Comparison of ENCODE assay signal across 9 cellular contexts in genomic region chr15:65077981-65078352, GRCh38. TPM values are rescaled to one million over a fixed set of nuclear protein-coding genes. Genes with fewer than 3 reads are reported as not detected.
A peak's percentile ranks its signal among the peaks of the same experiment; 100 is the strongest.
DNase-seq lines count a peak whose midpoint lies in the region; ATAC-seq and TF ChIP-seq lines count a peak whose summit lies in the region.
"Had no signal": no experiment of that assay in that cellular context is flagged by ENCODE, and none has a peak within 500 bp of the region (broad histone marks: within the 10 kb centered on the region; RNA-seq: fewer than 3 reads in every experiment).

No MANE protein-coding gene starts in this region.

- H3K4me3 ChIP-seq in esophagus muscularis mucosa (peak overlapping the region in 3 of 4 donors; percentile 4 to 18 (median 15)), aorta (ENCODE audit: low read length in 2 of 2) (no peak overlapping the region)

- DNase-seq in GOT3 (lab: John Stamatoyannopoulos, UW), result peak; percentile 56
- peak; percentile 61 for DNase-seq in activated CD8-positive, alpha-beta T cell treated with anti-CD3 and anti-CD28 coated beads, Interleukin-2, amount 10 ng/mL, durations not matched to agents 7 days and 5 days
- DNase-seq in esophagus muscularis mucosa (ENCODE audit: extremely low spot score), result no peak
- no peak for DNase-seq in omental fat pad (ENCODE audit: low spot score)
- DNase-seq in aorta, result peak; percentile 80 to 90
- DNase-seq in NK-92 (lab: John Stamatoyannopoulos, UW; ENCODE audit: unreplicated experiment), result no peak

- no peaks in the 10 kb centered on the region for H3K36me3 Mint-ChIP-seq in activated CD8-positive, alpha-beta T cell treated with anti-CD3 and anti-CD28 coated beads, Interleukin-2, amount 10 ng/mL, durations not matched to agents 7 days and 5 days (ENCODE audit: low read depth)

- H3K27ac Mint-ChIP-seq in activated CD8-positive, alpha-beta T cell treated with anti-CD3 and anti-CD28 coated beads, Interleukin-2, amount 10 ng/mL, durations not matched to agents 7 days and 5 days, result no peak overlapping the region

- no peak overlapping the region for H3K4me3 Mint-ChIP-seq in activated CD8-positive, alpha-beta T cell treated with anti-CD3 and anti-CD28 coated beads, Interleukin-2, amount 10 ng/mL, durations not matched to agents 7 days and 5 days

- H3K27me3 ChIP-seq in esophagus muscularis mucosa (peaks cover 0 to 16% (median 0%) of the 10 kb centered on the region in 4 donors), aorta (ENCODE audit: control insufficient read depth in 1 of 2, insufficient read depth in 2 of 2, low read length in 1 of 2) (no peaks in the 10 kb centered on the region)

- intact Hi-C loops in esophagus muscularis mucosa (cut with DNase I), result loop anchor here (2.0 kb wide), 1 partner anchor 23 kb away; no protein-coding TSS in a partner anchor
- intact Hi-C loops in aorta (cut with DNase I), result no loop called here

- no peaks in the 10 kb centered on the region for H3K9me3 Mint-ChIP-seq in activated CD8-positive, alpha-beta T cell treated with anti-CD3 and anti-CD28 coated beads, Interleukin-2, amount 10 ng/mL, durations not matched to agents 7 days and 5 days (ENCODE audit: insufficient read depth)

- WGBS in esophagus muscularis mucosa, result no CpG with 5 or more reads among the region's 24 CpGs
- WGBS in aorta, 2 donors, result 31 to 33% methylated on average over 24 of the region's 24 CpGs

- no peaks in the 10 kb centered on the region for H3K36me3 ChIP-seq in esophagus muscularis mucosa
- H3K36me3 ChIP-seq in aorta (ENCODE audit: control insufficient read depth in 1 of 2, insufficient read depth in 2 of 2, low read length in 1 of 2), result no peaks in the 10 kb centered on the region

- no peaks in the 10 kb centered on the region for H3K9me3 ChIP-seq in esophagus muscularis mucosa
- H3K9me3 ChIP-seq in aorta (ENCODE audit: control insufficient read depth, low read length), result no peaks in the 10 kb centered on the region

- CTCF ChIA-PET in activated CD8-positive, alpha-beta T cell treated with anti-CD3 and anti-CD28 coated beads, Interleukin-2, amount 10 ng/mL, durations not matched to agents 7 days and 5 days (lab: Charles Lee), result interaction anchor here (0.7 to 3.7 kb wide), 9 partner anchors 9 to 1184 kb away, joined by 3 to 23 read pairs (median 4); partner anchors contain the start of gene RASL12

- H3K27ac ChIP-seq in esophagus muscularis mucosa (replicated peaks in 1 of 4) (peak overlapping the region in 1 of 4 donors; percentile 23), aorta (ENCODE audit: low read depth in 1 of 2, low read length in 2 of 2) (no peak overlapping the region)

- H3K4me1 ChIP-seq in esophagus muscularis mucosa, result peaks cover 44 to 66% (median 50%) of the 10 kb centered on the region in 4 donors
- no peaks in the 10 kb centered on the region for H3K4me1 ChIP-seq in aorta (ENCODE audit: control insufficient read depth in 1 of 2, insufficient read depth in 2 of 2, low read length in 2 of 2)

- ATAC-seq in activated CD8-positive, alpha-beta T cell treated with anti-CD3 and anti-CD28 coated beads, Interleukin-2, amount 10 ng/mL, durations not matched to agents 7 days and 5 days, result peak; percentile 84
- ATAC-seq in omental fat pad (ENCODE audit: low FRiP score) (peak; percentile 22), aorta (ENCODE audit: low FRiP score) (peak; percentile 75), GM19452 (IDR thresholded peaks at IDR 0.05; ENCODE audit: unreplicated experiment) (no peak), HG03025 (IDR thresholded peaks at IDR 0.05; ENCODE audit: low FRiP score, unreplicated experiment) (no peak)

- TF ChIP-seq CTCF in esophagus muscularis mucosa (IDR thresholded peaks at IDR 0.05), result peak; percentile 58 to 70 (median 69)
- TF ChIP-seq CTCF in omental fat pad (IDR thresholded peaks at IDR 0.05), result no peak

- H3K27me3 Mint-ChIP-seq in activated CD8-positive, alpha-beta T cell treated with anti-CD3 and anti-CD28 coated beads, Interleukin-2, amount 10 ng/mL, durations not matched to agents 7 days and 5 days (ENCODE audit: low read depth), result peaks cover 40% of the 10 kb centered on the region

- no peak for TF ChIP-seq EP300 in esophagus muscularis mucosa (IDR thresholded peaks at IDR 0.05)

- POLR2A ChIA-PET in activated CD8-positive, alpha-beta T cell treated with anti-CD3 and anti-CD28 coated beads, Interleukin-2, amount 10 ng/mL, durations not matched to agents 7 days and 5 days (lab: Charles Lee), result no interaction called here

- peaks cover 21% of the 10 kb centered on the region for H3K4me1 Mint-ChIP-seq in activated CD8-positive, alpha-beta T cell treated with anti-CD3 and anti-CD28 coated beads, Interleukin-2, amount 10 ng/mL, durations not matched to agents 7 days and 5 days (ENCODE audit: low read depth)

- no peak for TF ChIP-seq POLR2A in esophagus muscularis mucosa (IDR thresholded peaks at IDR 0.05; ENCODE audit: low read depth)

RNA-seq across cellular contexts. Expression of gene KBTBD13, which starts 1.4 kb away (rescaled TPM):
- not detected for total RNA-seq in activated CD8-positive, alpha-beta T cell treated with anti-CD3 and anti-CD28 coated beads, Interleukin-2, amount 10 ng/mL, durations not matched to agents 7 days and 5 days
- under 1 TPM in 1 of 4 donors, not detected in 3; 0.17 TPM for total RNA-seq in esophagus muscularis mucosa
- total RNA-seq in omental fat pad, result not detected
- total RNA-seq in aorta, result 1 to 10 TPM; 1.5 TPM
- polyA plus RNA-seq in aorta, result under 1 TPM; 0.05 to 0.25 TPM
- total RNA-seq: M059J had no signal

RNA-seq across cellular contexts. Expression of gene RASL12, which starts 10.2 kb away (rescaled TPM):
- total RNA-seq in activated CD8-positive, alpha-beta T cell treated with anti-CD3 and anti-CD28 coated beads, Interleukin-2, amount 10 ng/mL, durations not matched to agents 7 days and 5 days, result not detected
- total RNA-seq in esophagus muscularis mucosa (100 to 1,000 TPM; 123 to 216 (median 198) TPM), omental fat pad (10 to 100 TPM in 1 of 4 donors, 1 to 10 TPM in 3; 4.6 to 50.0 (median 7.6) TPM), aorta (100 to 1,000 TPM in 1 of 2 donors, 10 to 100 TPM in 1; 86.9 to 171 TPM)
- polyA plus RNA-seq in aorta, result 10 to 100 TPM; 51.3 to 82.1 TPM
- total RNA-seq: M059J had no signal

RNA-seq across cellular contexts. Expression of gene SLC51B, which starts 32.8 kb away (rescaled TPM):
- total RNA-seq in activated CD8-positive, alpha-beta T cell treated with anti-CD3 and anti-CD28 coated beads, Interleukin-2, amount 10 ng/mL, durations not matched to agents 7 days and 5 days, result not detected
- total RNA-seq in esophagus muscularis mucosa (not detected), omental fat pad (not detected), aorta (not detected)
- polyA plus RNA-seq in aorta, result 10 to 100 TPM in 1 of 2 donors, not detected in 1; 31.4 TPM
- total RNA-seq: M059J had no signal

RNA-seq across cellular contexts. Expression of gene UBAP1L, which starts 37.0 kb away (rescaled TPM):
- 1 to 10 TPM; 3.5 to 4.2 TPM for total RNA-seq in activated CD8-positive, alpha-beta T cell treated with anti-CD3 and anti-CD28 coated beads, Interleukin-2, amount 10 ng/mL, durations not matched to agents 7 days and 5 days
- total RNA-seq in esophagus muscularis mucosa, result 1 to 10 TPM; 1.2 to 7.5 (median 2.2) TPM
- 1 to 10 TPM; 2.9 to 5.6 (median 4.6) TPM for total RNA-seq in omental fat pad
- 10 to 100 TPM in 1 of 2 donors, 1 to 10 TPM in 1; 5.4 to 10.3 TPM for total RNA-seq in aorta
- 1 to 10 TPM in 1 of 2 donors, under 1 TPM in 1; 0.88 to 8.6 TPM for polyA plus RNA-seq in aorta

RNA-seq across cellular contexts. Expression of gene MTFMT, which starts 48.5 kb away (rescaled TPM):
- total RNA-seq in activated CD8-positive, alpha-beta T cell treated with anti-CD3 and anti-CD28 coated beads, Interleukin-2, amount 10 ng/mL, durations not matched to agents 7 days and 5 days, result 10 to 100 TPM; 16.2 to 19.3 TPM
- total RNA-seq in esophagus muscularis mucosa (10 to 100 TPM; 26.3 to 29.9 (median 29.4) TPM), omental fat pad (10 to 100 TPM; 16.8 to 25.2 (median 22.4) TPM), aorta (10 to 100 TPM; 11.3 to 15.2 TPM)
- polyA plus RNA-seq in aorta, result 10 to 100 TPM in 1 of 2 donors, 1 to 10 TPM in 1; 6.1 to 11.0 TPM

Comparison
In these comparisons a context has a peak if more than half of its experiments do, and no peak if none do; other contexts are left out.
1. DNase-seq: peak in GOT3 (single experiment), activated CD8-positive, alpha-beta T cell treated with anti-CD3 and anti-CD28 coated beads, Interleukin-2, amount 10 ng/mL, durations not matched to agents 7 days and 5 days (single experiment) and aorta (2 of 2); none in esophagus muscularis mucosa (single experiment), omental fat pad (single experiment) and NK-92 (single experiment).
2. ATAC-seq: peak in activated CD8-positive, alpha-beta T cell treated with anti-CD3 and anti-CD28 coated beads, Interleukin-2, amount 10 ng/mL, durations not matched to agents 7 days and 5 days (single experiment), omental fat pad (single experiment) and aorta (single experiment); none in GM19452 (single experiment) and HG03025 (single experiment).
3. H3K4me3 ChIP-seq: peak in esophagus muscularis mucosa (3 of 4); none in aorta (0 of 2).
4. CTCF ChIP-seq: peak in esophagus muscularis mucosa (3 of 3); none in omental fat pad (0 of 3).
5. RNA of gene RASL12, which starts 10.2 kb away (total RNA-seq): 123 to 216 TPM in esophagus muscularis mucosa, 86.9 to 171 TPM in aorta and 4.6 to 50.0 TPM in omental fat pad; not detected in activated CD8-positive, alpha-beta T cell treated with anti-CD3 and anti-CD28 coated beads, Interleukin-2, amount 10 ng/mL, durations not matched to agents 7 days and 5 days; every median in the first group is over 4 times any median in the second.